ENCODE assay signal across 1 cellular context in the genomic region with DNA sequence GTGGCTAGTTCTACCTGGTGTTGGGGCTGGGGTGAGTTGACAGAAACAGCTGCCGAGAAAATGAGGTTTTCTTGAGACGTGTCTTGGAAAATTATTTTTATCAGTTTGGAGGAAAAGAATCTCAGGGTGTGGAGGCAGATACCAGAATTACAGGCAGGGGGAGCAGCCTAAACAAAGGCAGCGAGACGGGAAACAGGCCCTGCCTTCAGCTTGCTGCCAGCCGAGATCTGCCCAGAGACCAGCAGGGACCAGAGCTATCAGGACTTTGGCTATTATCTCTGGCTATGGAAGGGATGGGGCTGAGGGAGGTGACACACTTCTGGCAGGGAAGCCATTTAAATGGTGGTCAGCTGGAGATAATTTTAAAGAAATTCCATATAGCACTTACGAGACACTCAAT.
TF ChIP-seq lines count a peak whose summit lies in the region.

No MANE protein-coding gene starts in this region.

TF ChIP-seq in HepG2, 621 proteins besides CTCF, POLR2A, EP300 and RAD21:
- TF ChIP-seq SMC3 (IDR thresholded peaks at IDR 0.05; ENCODE audit: low read length) (no peak), ZNF878 (CRISPR knock-in tag; IDR thresholded peaks at IDR 0.05) (no peak), EZH2 (conservative IDR thresholded peaks at IDR 0.05; ENCODE audit: low read depth, low read length) (no peak), TFDP1 (CRISPR knock-in tag; IDR thresholded peaks at IDR 0.05; ENCODE audit: borderline replicate concordance) (no peak), PTBP1 (IDR thresholded peaks at IDR 0.05; ENCODE audit: low read depth, low read length, poor library complexity, severe bottlenecking) (no peak), ZNF782 (CRISPR knock-in tag; IDR thresholded peaks at IDR 0.05; ENCODE audit: borderline replicate concordance) (no peak), SYNCRIP (IDR thresholded peaks at IDR 0.05; ENCODE audit: insufficient read depth, low read depth, low read length) (no peak), ZNF800 (CRISPR knock-in tag; IDR thresholded peaks at IDR 0.05) (no peak), FOXC1 (CRISPR knock-in tag; IDR thresholded peaks at IDR 0.05; ENCODE audit: borderline replicate concordance) (no peak), IKZF4 (CRISPR knock-in tag; IDR thresholded peaks at IDR 0.05; ENCODE audit: borderline replicate concordance, low read depth, not compliant biosample characterization) (no peak)
- TF ChIP-seq, protein P1, sequence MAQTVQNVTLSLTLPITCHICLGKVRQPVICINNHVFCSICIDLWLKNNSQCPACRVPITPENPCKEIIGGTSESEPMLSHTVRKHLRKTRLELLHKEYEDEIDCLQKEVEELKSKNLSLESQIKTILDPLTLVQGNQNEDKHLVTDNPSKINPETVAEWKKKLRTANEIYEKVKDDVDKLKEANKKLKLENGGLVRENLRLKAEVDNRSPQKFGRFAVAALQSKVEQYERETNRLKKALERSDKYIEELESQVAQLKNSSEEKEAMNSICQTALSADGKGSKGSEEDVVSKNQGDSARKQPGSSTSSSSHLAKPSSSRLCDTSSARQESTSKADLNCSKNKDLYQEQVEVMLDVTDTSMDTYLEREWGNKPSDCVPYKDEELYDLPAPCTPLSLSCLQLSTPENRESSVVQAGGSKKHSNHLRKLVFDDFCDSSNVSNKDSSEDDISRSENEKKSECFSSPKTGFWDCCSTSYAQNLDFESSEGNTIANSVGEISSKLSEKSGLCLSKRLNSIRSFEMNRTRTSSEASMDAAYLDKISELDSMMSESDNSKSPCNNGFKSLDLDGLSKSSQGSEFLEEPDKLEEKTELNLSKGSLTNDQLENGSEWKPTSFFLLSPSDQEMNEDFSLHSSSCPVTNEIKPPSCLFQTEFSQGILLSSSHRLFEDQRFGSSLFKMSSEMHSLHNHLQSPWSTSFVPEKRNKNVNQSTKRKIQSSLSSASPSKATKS (CRISPR knock-in tag; IDR thresholded peaks at IDR 0.05) = no peak
